Comparison of ENCODE assay signal across 9 cellular contexts in the genomic region with DNA sequence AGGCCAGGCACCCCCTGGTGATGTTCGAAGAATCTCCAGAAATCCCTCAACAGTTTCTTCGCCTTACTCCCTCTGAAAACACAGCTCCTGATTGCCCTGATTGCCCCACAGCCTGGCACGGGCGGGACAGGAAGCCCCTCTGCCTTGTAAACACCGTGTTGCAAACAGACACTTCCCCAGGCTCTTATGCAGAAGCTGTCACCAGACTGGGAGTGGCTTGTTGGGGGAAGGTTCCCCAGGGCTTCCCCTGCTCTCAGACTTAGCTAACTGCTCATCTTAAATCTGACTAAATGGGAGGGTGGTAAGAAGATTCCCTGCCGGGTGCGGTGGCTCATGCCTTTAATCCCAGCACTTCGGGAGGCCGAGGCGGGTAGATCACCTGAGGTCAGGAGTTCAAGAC. TPM values are rescaled to one million over a fixed set of nuclear protein-coding genes. Genes with fewer than 3 reads are reported as not detected.
A peak's percentile ranks its signal among the peaks of the same experiment; 100 is the strongest.
DNase-seq lines count a peak whose midpoint lies in the region; ATAC-seq lines count a peak whose summit lies in the region.
"Had no signal": no experiment of that assay in that cellular context is flagged by ENCODE, and none has a peak within 500 bp of the region (broad histone marks: within the 10 kb centered on the region; RNA-seq: fewer than 3 reads in every experiment).

No MANE protein-coding gene starts in this region.

- H3K4me3 Mint-ChIP-seq in natural killer cell treated with Interleukin-12 subunit alpha and Interleukin-12 subunit beta and Interleukin-15 and Interleukin-18, amount 100 ng/mL, for 72 hours = peak overlapping the region; percentile 81

- H3K9me3 Mint-ChIP-seq in activated naive CD4-positive, alpha-beta T cell treated with anti-CD3 and anti-CD28 coated beads, Interleukin-2, amount 50 U/mL, for 72 hours = peaks cover 5 to 28% of the 10 kb centered on the region in 2 donors
- peaks cover 5% of the 10 kb centered on the region for H3K9me3 Mint-ChIP-seq in natural killer cell treated with Interleukin-12 subunit alpha and Interleukin-12 subunit beta and Interleukin-15 and Interleukin-18, amount 100 ng/mL, for 72 hours

- peaks cover 32 to 79% of the 10 kb centered on the region in 2 donors for H3K36me3 Mint-ChIP-seq in activated naive CD4-positive, alpha-beta T cell treated with anti-CD3 and anti-CD28 coated beads, Interleukin-2, amount 50 U/mL, for 72 hours
- H3K36me3 Mint-ChIP-seq in natural killer cell treated with Interleukin-12 subunit alpha and Interleukin-12 subunit beta and Interleukin-15 and Interleukin-18, amount 100 ng/mL, for 72 hours = peaks cover 49% of the 10 kb centered on the region

- no peaks in the 10 kb centered on the region for H3K27me3 Mint-ChIP-seq in natural killer cell treated with Interleukin-12 subunit alpha and Interleukin-12 subunit beta and Interleukin-15 and Interleukin-18, amount 100 ng/mL, for 72 hours

- H3K4me1 Mint-ChIP-seq in natural killer cell treated with Interleukin-12 subunit alpha and Interleukin-12 subunit beta and Interleukin-15 and Interleukin-18, amount 100 ng/mL, for 72 hours (ENCODE audit: low read depth in 2 of 2) = peaks cover 83 to 86% of the 10 kb centered on the region in 2 donors

- ATAC-seq in GM19468 (IDR thresholded peaks at IDR 0.05; ENCODE audit: extremely low read depth, unreplicated experiment) (peak; percentile 43), HG03095 (IDR thresholded peaks at IDR 0.05; ENCODE audit: unreplicated experiment) (no peak), GM21825 (IDR thresholded peaks at IDR 0.05; ENCODE audit: unreplicated experiment) (no peak)
- ATAC-seq in activated naive CD4-positive, alpha-beta T cell treated with anti-CD3 and anti-CD28 coated beads, Interleukin-2, amount 50 U/mL, for 72 hours = peak in 1 of 2 donors; percentile 42
- peak; percentile 85 to 91 for ATAC-seq in natural killer cell treated with Interleukin-12 subunit alpha and Interleukin-12 subunit beta and Interleukin-15 and Interleukin-18, amount 100 ng/mL, for 72 hours

- H3K27ac Mint-ChIP-seq in activated naive CD4-positive, alpha-beta T cell treated with anti-CD3 and anti-CD28 coated beads, Interleukin-2, amount 50 U/mL, for 72 hours = peak overlapping the region; percentile 47 to 78
- peak overlapping the region; percentile 90 for H3K27ac Mint-ChIP-seq in natural killer cell treated with Interleukin-12 subunit alpha and Interleukin-12 subunit beta and Interleukin-15 and Interleukin-18, amount 100 ng/mL, for 72 hours

- peak; percentile 81 for DNase-seq in T follicular helper cell (ENCODE audit: low read depth)
- no peak for DNase-seq in activated naive CD4-positive, alpha-beta T cell treated with anti-CD3 and anti-CD28 coated beads, Interleukin-2, amount 50 U/mL, for 72 hours (ENCODE audit: low spot score in 2 of 2)
- DNase-seq in natural killer cell treated with Interleukin-12 subunit alpha and Interleukin-12 subunit beta and Interleukin-15 and Interleukin-18, amount 100 ng/mL, for 72 hours (ENCODE audit: low spot score) = peak; percentile 89
- no peak for DNase-seq in NK-92 (lab: John Stamatoyannopoulos, UW; ENCODE audit: unreplicated experiment)
- no peak for DNase-seq in NCI-H510A (lab: John Stamatoyannopoulos, UW)

RNA-seq across cellular contexts. Expression of gene PIK3R5, which starts 11.2 kb away (rescaled TPM):
- 10 to 100 TPM; 32.2 to 46.9 TPM for total RNA-seq in activated naive CD4-positive, alpha-beta T cell treated with anti-CD3 and anti-CD28 coated beads, Interleukin-2, amount 50 U/mL, for 72 hours
- 100 to 1,000 TPM; 112 to 119 TPM for total RNA-seq in natural killer cell treated with Interleukin-12 subunit alpha and Interleukin-12 subunit beta and Interleukin-15 and Interleukin-18, amount 100 ng/mL, for 72 hours
- total RNA-seq: dermis microvascular lymphatic vessel endothelial cell had no signal

Comparison
In these comparisons a context has a peak if more than half of its experiments do, and no peak if none do; other contexts are left out.
1. ATAC-seq: peak in GM19468 (single experiment) and natural killer cell treated with Interleukin-12 subunit alpha and Interleukin-12 subunit beta and Interleukin-15 and Interleukin-18, amount 100 ng/mL, for 72 hours (2 of 2); none in HG03095 (single experiment) and GM21825 (single experiment).
2. DNase-seq: peak in T follicular helper cell (single experiment) and natural killer cell treated with Interleukin-12 subunit alpha and Interleukin-12 subunit beta and Interleukin-15 and Interleukin-18, amount 100 ng/mL, for 72 hours (single experiment); none in activated naive CD4-positive, alpha-beta T cell treated with anti-CD3 and anti-CD28 coated beads, Interleukin-2, amount 50 U/mL, for 72 hours (0 of 2), NK-92 (single experiment) and NCI-H510A (single experiment).